In the genomic region with DNA sequence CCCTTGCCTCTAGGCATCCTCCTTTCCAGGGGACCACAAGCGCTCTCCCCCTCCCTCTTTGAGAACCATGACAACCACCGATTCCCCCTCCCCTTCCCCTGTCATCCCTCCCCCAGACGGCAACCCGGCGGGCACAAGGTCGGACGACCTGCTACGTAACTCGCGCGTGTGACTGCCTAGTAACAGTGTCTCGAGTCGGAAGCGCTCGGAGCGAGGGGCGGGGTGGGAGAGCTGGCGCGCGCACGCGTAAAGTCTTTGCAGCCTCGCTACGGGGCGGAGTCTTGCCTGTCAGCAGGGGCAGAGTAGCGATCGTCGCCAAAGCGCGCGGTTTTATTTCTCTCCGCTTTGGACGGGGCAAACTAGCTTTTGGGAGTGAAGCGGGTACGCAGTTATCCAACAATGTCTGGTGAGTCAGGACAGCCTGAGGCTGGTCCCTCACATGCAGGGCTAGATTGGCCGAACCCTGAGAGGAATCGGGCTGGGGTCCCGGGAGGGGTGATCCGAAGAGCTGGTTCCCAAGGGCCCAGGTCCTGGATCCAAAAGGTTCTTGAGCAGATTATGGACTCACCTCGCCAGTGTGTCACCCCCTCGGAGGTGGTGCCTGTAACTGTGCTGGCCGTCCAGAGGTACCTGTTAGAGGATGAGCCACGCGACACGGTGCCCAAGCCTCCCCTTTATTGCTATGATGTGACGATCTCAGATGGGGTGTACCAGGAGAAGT, we compare ENCODE assay signal across 1 cellular context.
TF ChIP-seq lines count a peak whose summit lies in the region.

TSS of gene RADX (plus strand) at position 297 of the 721 bp plus-strand sequence. CDS start at position 400, 103 bp downstream.

TF ChIP-seq in HepG2, 621 proteins besides CTCF, POLR2A, EP300 and RAD21 (continued from another document and continues in another):
- peak; percentile 82 for TF ChIP-seq ZNF687 (CRISPR knock-in tag; IDR thresholded peaks at IDR 0.05)
- TF ChIP-seq REL (CRISPR knock-in tag; conservative IDR thresholded peaks at IDR 0.05): no peak
- TF ChIP-seq PHF8 (CRISPR knock-in tag; IDR thresholded peaks at IDR 0.05): peak; percentile 24; the same call in 1 of the 2 replicates
- TF ChIP-seq, protein P1, sequence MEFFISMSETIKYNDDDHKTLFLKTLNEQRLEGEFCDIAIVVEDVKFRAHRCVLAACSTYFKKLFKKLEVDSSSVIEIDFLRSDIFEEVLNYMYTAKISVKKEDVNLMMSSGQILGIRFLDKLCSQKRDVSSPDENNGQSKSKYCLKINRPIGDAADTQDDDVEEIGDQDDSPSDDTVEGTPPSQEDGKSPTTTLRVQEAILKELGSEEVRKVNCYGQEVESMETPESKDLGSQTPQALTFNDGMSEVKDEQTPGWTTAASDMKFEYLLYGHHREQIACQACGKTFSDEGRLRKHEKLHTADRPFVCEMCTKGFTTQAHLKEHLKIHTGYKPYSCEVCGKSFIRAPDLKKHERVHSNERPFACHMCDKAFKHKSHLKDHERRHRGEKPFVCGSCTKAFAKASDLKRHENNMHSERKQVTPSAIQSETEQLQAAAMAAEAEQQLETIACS (CRISPR knock-in tag; IDR thresholded peaks at IDR 0.05): 0 out of 2 replicates have a peak, but pooled peaks have one; percentile 39
- TF ChIP-seq ZBTB7A (CRISPR knock-in tag; IDR thresholded peaks at IDR 0.05): 0 out of 2 replicates have a peak, but pooled peaks have one; percentile 43
- TF ChIP-seq, protein P2, sequence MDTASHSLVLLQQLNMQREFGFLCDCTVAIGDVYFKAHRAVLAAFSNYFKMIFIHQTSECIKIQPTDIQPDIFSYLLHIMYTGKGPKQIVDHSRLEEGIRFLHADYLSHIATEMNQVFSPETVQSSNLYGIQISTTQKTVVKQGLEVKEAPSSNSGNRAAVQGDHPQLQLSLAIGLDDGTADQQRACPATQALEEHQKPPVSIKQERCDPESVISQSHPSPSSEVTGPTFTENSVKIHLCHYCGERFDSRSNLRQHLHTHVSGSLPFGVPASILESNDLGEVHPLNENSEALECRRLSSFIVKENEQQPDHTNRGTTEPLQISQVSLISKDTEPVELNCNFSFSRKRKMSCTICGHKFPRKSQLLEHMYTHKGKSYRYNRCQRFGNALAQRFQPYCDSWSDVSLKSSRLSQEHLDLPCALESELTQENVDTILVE (CRISPR knock-in tag; IDR thresholded peaks at IDR 0.05): no peak
- no peak for TF ChIP-seq MAFF (IDR thresholded peaks at IDR 0.05; ENCODE audit: low read depth, low read length)
- TF ChIP-seq GFI1 (CRISPR knock-in tag; IDR thresholded peaks at IDR 0.05; ENCODE audit: borderline replicate concordance): 0 out of 2 replicates have a peak, but pooled peaks have one; percentile 23
- no peak for TF ChIP-seq ZNF891 (CRISPR knock-in tag; IDR thresholded peaks at IDR 0.05)
- no peak for TF ChIP-seq ZNF510 (CRISPR knock-in tag; IDR thresholded peaks at IDR 0.05; ENCODE audit: low read depth)
- peak; percentile 51 for TF ChIP-seq ASH2L (IDR thresholded peaks at IDR 0.05; ENCODE audit: insufficient read length, low read depth, low read length)
- TF ChIP-seq RFXAP (CRISPR knock-in tag; IDR thresholded peaks at IDR 0.05; ENCODE audit: borderline replicate concordance): peak; percentile 93
- TF ChIP-seq, protein P3, sequence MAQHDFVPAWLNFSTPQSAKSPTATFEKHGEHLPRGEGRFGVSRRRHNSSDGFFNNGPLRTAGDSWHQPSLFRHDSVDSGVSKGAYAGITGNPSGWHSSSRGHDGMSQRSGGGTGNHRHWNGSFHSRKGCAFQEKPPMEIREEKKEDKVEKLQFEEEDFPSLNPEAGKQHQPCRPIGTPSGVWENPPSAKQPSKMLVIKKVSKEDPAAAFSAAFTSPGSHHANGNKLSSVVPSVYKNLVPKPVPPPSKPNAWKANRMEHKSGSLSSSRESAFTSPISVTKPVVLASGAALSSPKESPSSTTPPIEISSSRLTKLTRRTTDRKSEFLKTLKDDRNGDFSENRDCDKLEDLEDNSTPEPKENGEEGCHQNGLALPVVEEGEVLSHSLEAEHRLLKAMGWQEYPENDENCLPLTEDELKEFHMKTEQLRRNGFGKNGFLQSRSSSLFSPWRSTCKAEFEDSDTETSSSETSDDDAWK (CRISPR knock-in tag; IDR thresholded peaks at IDR 0.05): no peak
- TF ChIP-seq ZNF777 (CRISPR knock-in tag; IDR thresholded peaks at IDR 0.05): peak; percentile 93
- peak; percentile 44; the same call in 1 of the 2 replicates for TF ChIP-seq PHF21A (CRISPR knock-in tag; IDR thresholded peaks at IDR 0.05)
- TF ChIP-seq MYPOP (CRISPR knock-in tag; IDR thresholded peaks at IDR 0.05): 0 out of 2 replicates have a peak, but pooled peaks have one; percentile 22
- no peak for TF ChIP-seq ZNF790 (CRISPR knock-in tag; IDR thresholded peaks at IDR 0.05; ENCODE audit: borderline replicate concordance)
- TF ChIP-seq ZNF672 (CRISPR knock-in tag; IDR thresholded peaks at IDR 0.05): no peak
- TF ChIP-seq SP5 (CRISPR knock-in tag; IDR thresholded peaks at IDR 0.05; ENCODE audit: borderline replicate concordance, low read depth): peak; percentile 12; the same call in 1 of the 2 replicates
- TF ChIP-seq CREB1 (IDR thresholded peaks at IDR 0.05): peak; percentile 48; the same call in 1 of the 2 replicates
- TF ChIP-seq CREB1 (CRISPR knock-in tag; IDR thresholded peaks at IDR 0.05): peak; percentile 59
- no peak for TF ChIP-seq NKX3-1 (CRISPR knock-in tag; IDR thresholded peaks at IDR 0.05)
- TF ChIP-seq RFX1 (IDR thresholded peaks at IDR 0.05): 0 out of 2 replicates have a peak, but pooled peaks have one; percentile 6
- peak; percentile 1; the same call in 1 of the 2 replicates for TF ChIP-seq ZFY (CRISPR knock-in tag; IDR thresholded peaks at IDR 0.05)
- peak; percentile 22; the same call in 1 of the 2 replicates for TF ChIP-seq ELF1 (CRISPR knock-in tag; IDR thresholded peaks at IDR 0.05)
- 0 out of 2 replicates have a peak, but pooled peaks have one; percentile 24 for TF ChIP-seq YEATS4 (CRISPR knock-in tag; IDR thresholded peaks at IDR 0.05; ENCODE audit: borderline replicate concordance)
- TF ChIP-seq CHCHD3 (CRISPR knock-in tag; IDR thresholded peaks at IDR 0.05): no peak
- TF ChIP-seq BHLHE40 (IDR thresholded peaks at IDR 0.05; ENCODE audit: low read length): 0 out of 2 replicates have a peak, but pooled peaks have one; percentile 15
- no peak for TF ChIP-seq DZIP1 (CRISPR knock-in tag; IDR thresholded peaks at IDR 0.05)
- TF ChIP-seq ZNF607 (CRISPR knock-in tag; IDR thresholded peaks at IDR 0.05; ENCODE audit: borderline replicate concordance): no peak
- TF ChIP-seq PAXIP1 (CRISPR knock-in tag; conservative IDR thresholded peaks at IDR 0.05): no peak
- TF ChIP-seq, protein P4, sequence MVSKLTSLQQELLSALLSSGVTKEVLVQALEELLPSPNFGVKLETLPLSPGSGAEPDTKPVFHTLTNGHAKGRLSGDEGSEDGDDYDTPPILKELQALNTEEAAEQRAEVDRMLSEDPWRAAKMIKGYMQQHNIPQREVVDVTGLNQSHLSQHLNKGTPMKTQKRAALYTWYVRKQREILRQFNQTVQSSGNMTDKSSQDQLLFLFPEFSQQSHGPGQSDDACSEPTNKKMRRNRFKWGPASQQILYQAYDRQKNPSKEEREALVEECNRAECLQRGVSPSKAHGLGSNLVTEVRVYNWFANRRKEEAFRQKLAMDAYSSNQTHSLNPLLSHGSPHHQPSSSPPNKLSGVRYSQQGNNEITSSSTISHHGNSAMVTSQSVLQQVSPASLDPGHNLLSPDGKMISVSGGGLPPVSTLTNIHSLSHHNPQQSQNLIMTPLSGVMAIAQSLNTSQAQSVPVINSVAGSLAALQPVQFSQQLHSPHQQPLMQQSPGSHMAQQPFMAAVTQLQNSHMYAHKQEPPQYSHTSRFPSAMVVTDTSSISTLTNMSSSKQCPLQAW (CRISPR knock-in tag; IDR thresholded peaks at IDR 0.05): peak; percentile 25; the same call in 1 of the 2 replicates
- peak; percentile 45; the same call in 1 of the 2 replicates for TF ChIP-seq TFDP2 (CRISPR knock-in tag; IDR thresholded peaks at IDR 0.05)
- peak; percentile 27; the same call in 1 of the 2 replicates for TF ChIP-seq HDAC1 (CRISPR knock-in tag; IDR thresholded peaks at IDR 0.05)
- TF ChIP-seq GABPB1 (CRISPR knock-in tag; IDR thresholded peaks at IDR 0.05): peak; percentile 58
- no peak for TF ChIP-seq RARA (CRISPR knock-in tag; IDR thresholded peaks at IDR 0.05)
- TF ChIP-seq SALL1 (CRISPR knock-in tag; IDR thresholded peaks at IDR 0.05): peak; percentile 45; the same call in 1 of the 2 replicates
- no peak for TF ChIP-seq CREM (IDR thresholded peaks at IDR 0.05)
- no peak for TF ChIP-seq CREM (CRISPR knock-in tag; IDR thresholded peaks at IDR 0.05)
- peak; percentile 34; the same call in 1 of the 3 replicates for TF ChIP-seq MXI1 (IDR thresholded peaks at IDR 0.05; ENCODE audit: borderline replicate concordance, low read depth, low read length)
- TF ChIP-seq KMT2A (CRISPR knock-in tag; IDR thresholded peaks at IDR 0.05): 0 out of 2 replicates have a peak, but pooled peaks have one; percentile 36
